1 cellular context compared by ENCODE assay signal in the genomic region with DNA sequence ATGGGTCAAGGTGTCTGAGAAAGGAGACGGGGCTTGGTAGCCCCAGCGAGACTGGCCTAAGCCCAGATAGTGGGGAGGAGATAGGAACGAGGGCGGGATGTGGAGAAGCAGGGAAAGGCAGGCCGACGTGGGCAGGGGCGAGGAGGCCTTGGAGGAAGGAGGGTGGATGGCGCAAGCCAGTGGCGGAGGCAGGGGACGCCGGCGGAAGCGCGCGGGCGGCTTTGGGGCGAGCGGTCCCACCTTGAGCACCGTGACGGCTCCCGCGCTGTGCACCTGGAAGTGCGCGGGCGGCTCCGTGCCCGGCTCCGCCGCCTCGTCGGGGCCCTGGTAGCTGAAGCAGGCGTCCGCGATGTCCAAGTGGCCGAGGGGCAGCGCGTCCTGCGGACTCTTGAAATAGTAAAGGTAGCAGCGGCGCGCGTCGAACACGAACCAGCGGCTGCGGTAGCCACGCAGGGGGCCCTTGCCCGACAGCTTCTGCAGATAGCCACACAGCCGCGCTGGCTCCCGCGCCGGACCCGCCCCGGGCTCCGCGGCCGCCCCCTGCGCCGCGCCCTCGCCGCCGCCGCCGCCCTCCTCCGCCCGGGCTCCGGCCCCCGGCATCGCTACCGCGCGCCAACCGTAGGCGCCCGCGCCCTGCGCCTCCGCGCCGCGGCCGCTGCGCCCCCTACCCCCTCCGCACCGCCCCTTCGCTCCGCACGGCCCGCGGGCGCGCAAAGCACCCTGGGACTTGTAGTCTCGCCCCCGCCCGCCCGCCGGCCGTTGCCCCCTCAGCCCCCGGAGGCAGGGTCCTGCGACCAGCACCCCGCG.
TF ChIP-seq lines count a peak whose summit lies in the region.

A gene (minus strand): TSS at position 659 of the 807 bp plus-strand sequence. CDS start 59 bp downstream, at position 600.

TF ChIP-seq in K562, 482 proteins besides CTCF, POLR2A, EP300 and RAD21 (continued from another document):
- TF ChIP-seq, protein P1, sequence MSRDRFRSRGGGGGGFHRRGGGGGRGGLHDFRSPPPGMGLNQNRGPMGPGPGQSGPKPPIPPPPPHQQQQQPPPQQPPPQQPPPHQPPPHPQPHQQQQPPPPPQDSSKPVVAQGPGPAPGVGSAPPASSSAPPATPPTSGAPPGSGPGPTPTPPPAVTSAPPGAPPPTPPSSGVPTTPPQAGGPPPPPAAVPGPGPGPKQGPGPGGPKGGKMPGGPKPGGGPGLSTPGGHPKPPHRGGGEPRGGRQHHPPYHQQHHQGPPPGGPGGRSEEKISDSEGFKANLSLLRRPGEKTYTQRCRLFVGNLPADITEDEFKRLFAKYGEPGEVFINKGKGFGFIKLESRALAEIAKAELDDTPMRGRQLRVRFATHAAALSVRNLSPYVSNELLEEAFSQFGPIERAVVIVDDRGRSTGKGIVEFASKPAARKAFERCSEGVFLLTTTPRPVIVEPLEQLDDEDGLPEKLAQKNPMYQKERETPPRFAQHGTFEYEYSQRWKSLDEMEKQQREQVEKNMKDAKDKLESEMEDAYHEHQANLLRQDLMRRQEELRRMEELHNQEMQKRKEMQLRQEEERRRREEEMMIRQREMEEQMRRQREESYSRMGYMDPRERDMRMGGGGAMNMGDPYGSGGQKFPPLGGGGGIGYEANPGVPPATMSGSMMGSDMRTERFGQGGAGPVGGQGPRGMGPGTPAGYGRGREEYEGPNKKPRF (IDR thresholded peaks at IDR 0.05; ENCODE audit: low read depth, low read length), result no peak
- TF ChIP-seq, protein P2, sequence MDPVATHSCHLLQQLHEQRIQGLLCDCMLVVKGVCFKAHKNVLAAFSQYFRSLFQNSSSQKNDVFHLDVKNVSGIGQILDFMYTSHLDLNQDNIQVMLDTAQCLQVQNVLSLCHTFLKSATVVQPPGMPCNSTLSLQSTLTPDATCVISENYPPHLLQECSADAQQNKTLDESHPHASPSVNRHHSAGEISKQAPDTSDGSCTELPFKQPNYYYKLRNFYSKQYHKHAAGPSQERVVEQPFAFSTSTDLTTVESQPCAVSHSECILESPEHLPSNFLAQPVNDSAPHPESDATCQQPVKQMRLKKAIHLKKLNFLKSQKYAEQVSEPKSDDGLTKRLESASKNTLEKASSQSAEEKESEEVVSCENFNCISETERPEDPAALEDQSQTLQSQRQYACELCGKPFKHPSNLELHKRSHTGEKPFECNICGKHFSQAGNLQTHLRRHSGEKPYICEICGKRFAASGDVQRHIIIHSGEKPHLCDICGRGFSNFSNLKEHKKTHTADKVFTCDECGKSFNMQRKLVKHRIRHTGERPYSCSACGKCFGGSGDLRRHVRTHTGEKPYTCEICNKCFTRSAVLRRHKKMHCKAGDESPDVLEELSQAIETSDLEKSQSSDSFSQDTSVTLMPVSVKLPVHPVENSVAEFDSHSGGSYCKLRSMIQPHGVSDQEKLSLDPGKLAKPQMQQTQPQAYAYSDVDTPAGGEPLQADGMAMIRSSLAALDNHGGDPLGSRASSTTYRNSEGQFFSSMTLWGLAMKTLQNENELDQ (CRISPR knock-in tag; IDR thresholded peaks at IDR 0.05; ENCODE audit: borderline replicate concordance), result no peak
- TF ChIP-seq KHSRP (IDR thresholded peaks at IDR 0.05) (no peak), RBBP5 (IDR thresholded peaks at IDR 0.05; ENCODE audit: borderline replicate concordance, insufficient read depth, low read length, poor library complexity, severe bottlenecking) (peak; percentile 83), L3MBTL2 (IDR thresholded peaks at IDR 0.05) (peak; percentile 67; the same call in 1 of the 2 replicates), RCOR1 (IDR thresholded peaks at IDR 0.05; ENCODE audit: borderline replicate concordance in 1 of 2, low read depth in 2 of 2, low read length in 2 of 2) (no peak), ZNF764 (CRISPR knock-in tag; IDR thresholded peaks at IDR 0.05; ENCODE audit: low read depth) (no peak), HCFC1 (IDR thresholded peaks at IDR 0.05; ENCODE audit: low read depth, low read length) (peak; percentile 80), IRF2 (CRISPR knock-in tag; IDR thresholded peaks at IDR 0.05) (no peak), SAFB2 (IDR thresholded peaks at IDR 0.05; ENCODE audit: borderline replicate concordance, low read depth, low read length, severe bottlenecking) (no peak), KLF6 (CRISPR knock-in tag; IDR thresholded peaks at IDR 0.05; ENCODE audit: borderline replicate concordance) (no peak), ZNF212 (CRISPR knock-in tag; IDR thresholded peaks at IDR 0.05) (no peak), NEUROD1 (IDR thresholded peaks at IDR 0.05; ENCODE audit: borderline replicate concordance, low read depth, low read length, partially characterized antibody) (peak; percentile 25), TCF7 (IDR thresholded peaks at IDR 0.05; ENCODE audit: borderline replicate concordance) (no peak), MTA3 (IDR thresholded peaks at IDR 0.05; ENCODE audit: borderline replicate concordance) (peak; percentile 52; the same call in 1 of the 2 replicates), PHF8 (IDR thresholded peaks at IDR 0.05; ENCODE audit: borderline replicate concordance, low read length) (peak; percentile 62; the same call in 1 of the 2 replicates), NONO (IDR thresholded peaks at IDR 0.05; ENCODE audit: low read depth in 2 of 2, low read length in 1 of 2) (peak in 1 of 2 experiments; percentile 54; a peak in 1 of 4 replicates), CEBPG (CRISPR knock-in tag; IDR thresholded peaks at IDR 0.05) (peak; percentile 38; the same call in 1 of the 2 replicates), CEBPG (tag; conservative IDR thresholded peaks at IDR 0.05 in 1 of 2, IDR thresholded peaks at IDR 0.05 in 1 of 2) (no peak), JUND (IDR thresholded peaks at IDR 0.05; ENCODE audit: borderline replicate concordance, low read depth, low read length) (no peak), JUND (tag; IDR thresholded peaks at IDR 0.05; ENCODE audit: borderline replicate concordance, low read depth, low read length) (no peak), NRF1 (conservative IDR thresholded peaks at IDR 0.05 in 1 of 2, IDR thresholded peaks at IDR 0.05 in 1 of 2) (peak; percentile 54 to 58; a peak in 2 of 4 replicates), ZSCAN32 (CRISPR knock-in tag; IDR thresholded peaks at IDR 0.05) (no peak), ZNF561 (CRISPR knock-in tag; conservative IDR thresholded peaks at IDR 0.05) (no peak), CBX1 (IDR thresholded peaks at IDR 0.05; ENCODE audit: low read depth) (no peak), SMC3 (conservative IDR thresholded peaks at IDR 0.05; ENCODE audit: insufficient read depth, low read depth, low read length) (no peak), ZFPM2 (CRISPR knock-in tag; IDR thresholded peaks at IDR 0.05) (no peak), DPF2 (IDR thresholded peaks at IDR 0.05) (no peak), CXXC5 (CRISPR knock-in tag; IDR thresholded peaks at IDR 0.05) (peak; percentile 78)
- TF ChIP-seq, protein P3, sequence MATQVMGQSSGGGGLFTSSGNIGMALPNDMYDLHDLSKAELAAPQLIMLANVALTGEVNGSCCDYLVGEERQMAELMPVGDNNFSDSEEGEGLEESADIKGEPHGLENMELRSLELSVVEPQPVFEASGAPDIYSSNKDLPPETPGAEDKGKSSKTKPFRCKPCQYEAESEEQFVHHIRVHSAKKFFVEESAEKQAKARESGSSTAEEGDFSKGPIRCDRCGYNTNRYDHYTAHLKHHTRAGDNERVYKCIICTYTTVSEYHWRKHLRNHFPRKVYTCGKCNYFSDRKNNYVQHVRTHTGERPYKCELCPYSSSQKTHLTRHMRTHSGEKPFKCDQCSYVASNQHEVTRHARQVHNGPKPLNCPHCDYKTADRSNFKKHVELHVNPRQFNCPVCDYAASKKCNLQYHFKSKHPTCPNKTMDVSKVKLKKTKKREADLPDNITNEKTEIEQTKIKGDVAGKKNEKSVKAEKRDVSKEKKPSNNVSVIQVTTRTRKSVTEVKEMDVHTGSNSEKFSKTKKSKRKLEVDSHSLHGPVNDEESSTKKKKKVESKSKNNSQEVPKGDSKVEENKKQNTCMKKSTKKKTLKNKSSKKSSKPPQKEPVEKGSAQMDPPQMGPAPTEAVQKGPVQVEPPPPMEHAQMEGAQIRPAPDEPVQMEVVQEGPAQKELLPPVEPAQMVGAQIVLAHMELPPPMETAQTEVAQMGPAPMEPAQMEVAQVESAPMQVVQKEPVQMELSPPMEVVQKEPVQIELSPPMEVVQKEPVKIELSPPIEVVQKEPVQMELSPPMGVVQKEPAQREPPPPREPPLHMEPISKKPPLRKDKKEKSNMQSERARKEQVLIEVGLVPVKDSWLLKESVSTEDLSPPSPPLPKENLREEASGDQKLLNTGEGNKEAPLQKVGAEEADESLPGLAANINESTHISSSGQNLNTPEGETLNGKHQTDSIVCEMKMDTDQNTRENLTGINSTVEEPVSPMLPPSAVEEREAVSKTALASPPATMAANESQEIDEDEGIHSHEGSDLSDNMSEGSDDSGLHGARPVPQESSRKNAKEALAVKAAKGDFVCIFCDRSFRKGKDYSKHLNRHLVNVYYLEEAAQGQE (CRISPR knock-in tag; IDR thresholded peaks at IDR 0.05; ENCODE audit: low read depth), result no peak
- TF ChIP-seq, protein P4, sequence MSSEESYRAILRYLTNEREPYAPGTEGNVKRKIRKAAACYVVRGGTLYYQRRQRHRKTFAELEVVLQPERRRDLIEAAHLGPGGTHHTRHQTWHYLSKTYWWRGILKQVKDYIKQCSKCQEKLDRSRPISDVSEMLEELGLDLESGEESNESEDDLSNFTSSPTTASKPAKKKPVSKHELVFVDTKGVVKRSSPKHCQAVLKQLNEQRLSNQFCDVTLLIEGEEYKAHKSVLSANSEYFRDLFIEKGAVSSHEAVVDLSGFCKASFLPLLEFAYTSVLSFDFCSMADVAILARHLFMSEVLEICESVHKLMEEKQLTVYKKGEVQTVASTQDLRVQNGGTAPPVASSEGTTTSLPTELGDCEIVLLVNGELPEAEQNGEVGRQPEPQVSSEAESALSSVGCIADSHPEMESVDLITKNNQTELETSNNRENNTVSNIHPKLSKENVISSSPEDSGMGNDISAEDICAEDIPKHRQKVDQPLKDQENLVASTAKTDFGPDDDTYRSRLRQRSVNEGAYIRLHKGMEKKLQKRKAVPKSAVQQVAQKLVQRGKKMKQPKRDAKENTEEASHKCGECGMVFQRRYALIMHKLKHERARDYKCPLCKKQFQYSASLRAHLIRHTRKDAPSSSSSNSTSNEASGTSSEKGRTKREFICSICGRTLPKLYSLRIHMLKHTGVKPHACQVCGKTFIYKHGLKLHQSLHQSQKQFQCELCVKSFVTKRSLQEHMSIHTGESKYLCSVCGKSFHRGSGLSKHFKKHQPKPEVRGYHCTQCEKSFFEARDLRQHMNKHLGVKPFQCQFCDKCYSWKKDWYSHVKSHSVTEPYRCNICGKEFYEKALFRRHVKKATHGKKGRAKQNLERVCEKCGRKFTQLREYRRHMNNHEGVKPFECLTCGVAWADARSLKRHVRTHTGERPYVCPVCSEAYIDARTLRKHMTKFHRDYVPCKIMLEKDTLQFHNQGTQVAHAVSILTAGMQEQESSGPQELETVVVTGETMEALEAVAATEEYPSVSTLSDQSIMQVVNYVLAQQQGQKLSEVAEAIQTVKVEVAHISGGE (CRISPR knock-in tag; IDR thresholded peaks at IDR 0.05), result 0 out of 6 replicates have a peak, but pooled peaks of 1 of the 3 experiments have one; percentile 31
- TF ChIP-seq, protein P5, sequence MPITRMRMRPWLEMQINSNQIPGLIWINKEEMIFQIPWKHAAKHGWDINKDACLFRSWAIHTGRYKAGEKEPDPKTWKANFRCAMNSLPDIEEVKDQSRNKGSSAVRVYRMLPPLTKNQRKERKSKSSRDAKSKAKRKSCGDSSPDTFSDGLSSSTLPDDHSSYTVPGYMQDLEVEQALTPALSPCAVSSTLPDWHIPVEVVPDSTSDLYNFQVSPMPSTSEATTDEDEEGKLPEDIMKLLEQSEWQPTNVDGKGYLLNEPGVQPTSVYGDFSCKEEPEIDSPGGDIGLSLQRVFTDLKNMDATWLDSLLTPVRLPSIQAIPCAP (CRISPR knock-in tag; IDR thresholded peaks at IDR 0.05; ENCODE audit: borderline replicate concordance), result no peak
- TF ChIP-seq, protein P6, sequence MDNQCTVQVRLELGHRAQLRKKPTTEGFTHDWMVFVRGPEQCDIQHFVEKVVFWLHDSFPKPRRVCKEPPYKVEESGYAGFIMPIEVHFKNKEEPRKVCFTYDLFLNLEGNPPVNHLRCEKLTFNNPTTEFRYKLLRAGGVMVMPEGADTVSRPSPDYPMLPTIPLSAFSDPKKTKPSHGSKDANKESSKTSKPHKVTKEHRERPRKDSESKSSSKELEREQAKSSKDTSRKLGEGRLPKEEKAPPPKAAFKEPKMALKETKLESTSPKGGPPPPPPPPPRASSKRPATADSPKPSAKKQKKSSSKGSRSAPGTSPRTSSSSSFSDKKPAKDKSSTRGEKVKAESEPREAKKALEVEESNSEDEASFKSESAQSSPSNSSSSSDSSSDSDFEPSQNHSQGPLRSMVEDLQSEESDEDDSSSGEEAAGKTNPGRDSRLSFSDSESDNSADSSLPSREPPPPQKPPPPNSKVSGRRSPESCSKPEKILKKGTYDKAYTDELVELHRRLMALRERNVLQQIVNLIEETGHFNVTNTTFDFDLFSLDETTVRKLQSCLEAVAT (IDR thresholded peaks at IDR 0.05), result no peak
- TF ChIP-seq, protein P7, sequence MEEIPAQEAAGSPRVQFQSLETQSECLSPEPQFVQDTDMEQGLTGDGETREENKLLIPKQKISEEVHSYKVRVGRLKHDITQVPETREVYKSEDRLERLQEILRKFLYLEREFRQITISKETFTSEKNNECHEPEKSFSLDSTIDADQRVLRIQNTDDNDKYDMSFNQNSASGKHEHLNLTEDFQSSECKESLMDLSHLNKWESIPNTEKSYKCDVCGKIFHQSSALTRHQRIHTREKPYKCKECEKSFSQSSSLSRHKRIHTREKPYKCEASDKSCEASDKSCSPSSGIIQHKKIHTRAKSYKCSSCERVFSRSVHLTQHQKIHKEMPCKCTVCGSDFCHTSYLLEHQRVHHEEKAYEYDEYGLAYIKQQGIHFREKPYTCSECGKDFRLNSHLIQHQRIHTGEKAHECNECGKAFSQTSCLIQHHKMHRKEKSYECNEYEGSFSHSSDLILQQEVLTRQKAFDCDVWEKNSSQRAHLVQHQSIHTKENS (CRISPR knock-in tag; IDR thresholded peaks at IDR 0.05), result no peak
- TF ChIP-seq, protein P8, sequence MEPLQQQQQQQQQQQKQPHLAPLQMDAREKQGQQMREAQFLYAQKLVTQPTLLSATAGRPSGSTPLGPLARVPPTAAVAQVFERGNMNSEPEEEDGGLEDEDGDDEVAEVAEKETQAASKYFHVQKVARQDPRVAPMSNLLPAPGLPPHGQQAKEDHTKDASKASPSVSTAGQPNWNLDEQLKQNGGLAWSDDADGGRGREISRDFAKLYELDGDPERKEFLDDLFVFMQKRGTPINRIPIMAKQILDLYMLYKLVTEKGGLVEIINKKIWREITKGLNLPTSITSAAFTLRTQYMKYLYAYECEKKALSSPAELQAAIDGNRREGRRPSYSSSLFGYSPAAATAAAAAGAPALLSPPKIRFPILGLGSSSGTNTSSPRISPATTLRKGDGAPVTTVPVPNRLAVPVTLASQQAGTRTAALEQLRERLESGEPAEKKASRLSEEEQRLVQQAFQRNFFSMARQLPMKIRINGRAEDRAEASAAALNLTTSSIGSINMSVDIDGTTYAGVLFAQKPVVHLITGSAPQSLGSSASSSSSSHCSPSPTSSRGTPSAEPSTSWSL (CRISPR knock-in tag; IDR thresholded peaks at IDR 0.05; ENCODE audit: borderline replicate concordance), result no peak
